Comparison of ENCODE assay signal across 8 cellular contexts in the genomic region with DNA sequence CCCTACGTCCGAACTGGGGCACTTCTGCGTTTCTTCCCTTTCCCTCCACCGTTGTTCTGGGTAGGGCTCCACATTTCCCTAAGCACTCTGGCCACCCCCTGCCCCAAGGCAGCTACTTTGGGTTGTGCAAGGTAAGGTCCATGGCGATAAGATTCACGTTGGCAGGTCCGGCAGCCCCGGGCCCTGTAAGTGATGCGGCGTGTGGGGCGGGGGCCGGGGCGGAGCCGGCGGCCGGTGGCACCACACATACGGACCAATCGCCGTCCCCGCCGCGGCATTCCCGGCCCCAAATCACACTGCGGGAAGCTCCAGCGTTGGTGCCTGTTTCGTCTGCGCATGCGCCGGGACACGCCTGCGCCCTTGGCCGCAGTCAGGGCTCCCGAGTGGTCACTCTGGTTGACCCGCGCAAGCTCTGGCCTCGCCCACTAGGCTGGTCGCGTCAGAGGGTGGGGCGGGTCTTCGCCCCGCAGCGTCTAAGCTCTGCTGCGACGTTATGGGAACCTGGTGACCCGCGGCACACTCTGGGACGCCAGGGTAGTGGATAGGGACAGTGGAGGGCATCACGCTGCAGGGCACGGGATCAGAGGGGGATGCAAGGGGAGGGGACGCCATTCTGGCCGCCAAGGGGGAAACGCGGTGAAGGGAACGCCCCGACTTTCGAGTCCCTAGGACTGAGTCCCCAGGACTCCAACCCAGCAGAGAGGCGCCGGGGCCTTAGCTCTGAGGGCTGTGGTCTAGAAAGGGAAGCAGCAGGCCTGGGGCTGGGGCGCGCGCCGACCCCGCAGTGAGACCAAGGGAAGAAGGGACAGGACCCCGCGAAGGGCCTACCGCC. TPM values are rescaled to one million over a fixed set of nuclear protein-coding genes. Genes with fewer than 3 reads are reported as not detected.
DNase-seq lines count a peak whose midpoint lies in the region; ATAC-seq and TF ChIP-seq lines count a peak whose summit lies in the region.

No MANE protein-coding gene starts in this region.

- H3K9me3 ChIP-seq in esophagus squamous epithelium (no peaks in the 10 kb centered on the region), mucosa of rectum (ENCODE audit: control insufficient read depth in 2 of 2, low read length in 2 of 2) (no peaks in the 10 kb centered on the region), suprapubic skin (no peaks in the 10 kb centered on the region)

- H3K4me3 ChIP-seq in esophagus squamous epithelium, result peak overlapping the region; percentile 47 to 83 (median 58)
- peak overlapping the region; percentile 61 to 83 for H3K4me3 ChIP-seq in mucosa of rectum (ENCODE audit: low read length in 2 of 2)
- H3K4me3 ChIP-seq in suprapubic skin, result peak overlapping the region; percentile 64

- peak overlapping the region; percentile 70 to 74 for H3K9ac ChIP-seq in mucosa of rectum (ENCODE audit: low read depth in 1 of 2, low read length in 2 of 2)

- H3K27me3 ChIP-seq in esophagus squamous epithelium (peaks cover 0 to 29% (median 3%) of the 10 kb centered on the region in 4 donors), mucosa of rectum (ENCODE audit: control insufficient read depth in 2 of 2, insufficient read depth in 2 of 2, low read length in 2 of 2) (peaks cover 9 to 12% of the 10 kb centered on the region in 2 donors), suprapubic skin (peaks cover 21% of the 10 kb centered on the region)

- peak overlapping the region; percentile 86 to 99 (median 92) for H3K27ac ChIP-seq in esophagus squamous epithelium
- peak overlapping the region; percentile 82 to 90 for H3K27ac ChIP-seq in mucosa of rectum (ENCODE audit: low read depth in 2 of 2, low read length in 2 of 2)
- H3K27ac ChIP-seq in suprapubic skin, result peak overlapping the region; percentile 89

- H3K4me1 ChIP-seq in esophagus squamous epithelium (peaks cover 17 to 55% (median 25%) of the 10 kb centered on the region in 3 donors), mucosa of rectum (ENCODE audit: control insufficient read depth in 2 of 2, insufficient read depth in 2 of 2, low read length in 2 of 2) (peaks cover 13 to 15% of the 10 kb centered on the region in 2 donors), suprapubic skin (peaks cover 32% of the 10 kb centered on the region)

- 3 to 4% methylated on average over 6 to 17 of the region's 66 CpGs for WGBS in esophagus squamous epithelium, 2 donors
- under 1% methylated on average over 43 of the region's 66 CpGs for WGBS in suprapubic skin

- ATAC-seq in GM19397 (IDR thresholded peaks at IDR 0.05; ENCODE audit: unreplicated experiment), result peak; percentile 56
- peak; percentile 47 for ATAC-seq in HG03565 (IDR thresholded peaks at IDR 0.05; ENCODE audit: unreplicated experiment)

- no peak for TF ChIP-seq EP300 in suprapubic skin (IDR thresholded peaks at IDR 0.05)

- DNase-seq in COLO668 (lab: John Stamatoyannopoulos, UW; ENCODE audit: unreplicated experiment) (peak; percentile 87), NCI-H748 treated with DMSO at 0.1 percent for 48 hours (lab: John Stamatoyannopoulos, UW) (peak; percentile 94), esophagus squamous epithelium (lab: John Stamatoyannopoulos, UW) (peak; percentile 31), suprapubic skin (ENCODE audit: low spot score in 2 of 2) (peak; percentile 96 to 97)
- peak; percentile 41 for DNase-seq in activated T-cell treated with anti-CD3 and anti-CD28 coated beads, Interleukin-2, amount 50 U/mL, for 1 hour

- TF ChIP-seq CTCF in esophagus squamous epithelium (IDR thresholded peaks at IDR 0.05) (no peak), suprapubic skin (IDR thresholded peaks at IDR 0.05) (no peak)

- intact Hi-C loops in esophagus squamous epithelium (cut with DNase I), result no loop called here

- peaks cover 0 to 28% (median 0%) of the 10 kb centered on the region in 3 donors for H3K36me3 ChIP-seq in esophagus squamous epithelium
- H3K36me3 ChIP-seq in mucosa of rectum (ENCODE audit: control insufficient read depth in 2 of 2, insufficient read depth in 2 of 2, low read length in 2 of 2), result no peaks in the 10 kb centered on the region
- peaks cover 4% of the 10 kb centered on the region for H3K36me3 ChIP-seq in suprapubic skin

- peak in 2 of 4 donors; percentile 92 to 94 for TF ChIP-seq POLR2A in esophagus squamous epithelium (IDR thresholded peaks at IDR 0.05)
- peak; percentile 69 to 73 for TF ChIP-seq POLR2A in suprapubic skin (IDR thresholded peaks at IDR 0.05)

RNA-seq across cellular contexts. Expression of a gene that starts 1.6 kb away (rescaled TPM):
- total RNA-seq in esophagus squamous epithelium (1 to 10 TPM; 2.1 to 8.3 (median 7.1) TPM), suprapubic skin (10 to 100 TPM; 16.4 to 69.6 (median 46.6) TPM)

RNA-seq across cellular contexts. Expression of a gene that starts 12.9 kb away (rescaled TPM):
- 10 to 100 TPM in 1 of 4 donors, 1 to 10 TPM in 3; 2.2 to 13.7 (median 6.8) TPM for total RNA-seq in esophagus squamous epithelium
- 100 to 1,000 TPM; 130 to 455 (median 327) TPM for total RNA-seq in suprapubic skin

RNA-seq across cellular contexts. Expression of a gene that starts 22.5 kb away (rescaled TPM):
- total RNA-seq in esophagus squamous epithelium (10 to 100 TPM; 11.4 to 38.1 (median 23.5) TPM), suprapubic skin (10 to 100 TPM in 2 of 4 donors, 1 to 10 TPM in 2; 6.9 to 14.0 (median 9.2) TPM)

RNA-seq across cellular contexts. Expression of a gene that starts 22.8 kb away (rescaled TPM):
- total RNA-seq in esophagus squamous epithelium (10 to 100 TPM; 32.3 to 54.2 (median 37.9) TPM), suprapubic skin (10 to 100 TPM; 29.7 to 44.8 (median 35.9) TPM)

Comparison
In these comparisons a context has a peak if more than half of its experiments do, and no peak if none do; other contexts are left out.
1. Peak in every context shown above with its lines: DNase-seq, ATAC-seq, H3K4me3 ChIP-seq and H3K27ac ChIP-seq.
2. DNase-seq: peak in every context shown above with its lines; median percentile 96 in suprapubic skin; 94 in NCI-H748 treated with DMSO at 0.1 percent for 48 hours; 87 in COLO668; 41 in activated T-cell treated with anti-CD3 and anti-CD28 coated beads, Interleukin-2, amount 50 U/mL, for 1 hour; 31 in esophagus squamous epithelium.
3. RNA of a gene that starts 12.9 kb away (total RNA-seq): 130 to 455 TPM in suprapubic skin; 2.2 to 13.7 TPM in esophagus squamous epithelium; every median in the first group is over 4 times any median in the second.